In genomic region chr14:74619672-74620131, GRCh38 we compare ENCODE assay signal across 10 cellular contexts. TPM values are rescaled to one million over a fixed set of nuclear protein-coding genes. Genes with fewer than 3 reads are reported as not detected.
A peak's percentile ranks its signal among the peaks of the same experiment; 100 is the strongest.
DNase-seq lines count a peak whose midpoint lies in the region; ATAC-seq and TF ChIP-seq lines count a peak whose summit lies in the region.
"Had no signal": no experiment of that assay in that cellular context is flagged by ENCODE, and none has a peak within 500 bp of the region (broad histone marks: within the 10 kb centered on the region; RNA-seq: fewer than 3 reads in every experiment).

No MANE protein-coding gene starts in this region.

- no peak overlapping the region for H3K27ac Mint-ChIP-seq in GM23338
- H3K27ac Mint-ChIP-seq: IgD-negative memory B cell had no signal

- no peaks in the 10 kb centered on the region for H3K9me2 ChIP-seq in GM23338 (ENCODE audit: insufficient read depth)

- TF ChIP-seq POLR2A in transverse colon (IDR thresholded peaks at IDR 0.05) = no peak

- H3K27ac ChIP-seq in brain microvascular endothelial cell = peak overlapping the region; percentile 93
- H3K27ac ChIP-seq in transverse colon = peak overlapping the region; percentile 34 to 50 (median 46)
- H3K27ac ChIP-seq in effector memory CD4-positive, alpha-beta T cell (ENCODE audit: insufficient read depth, low read length, poor library complexity, severe bottlenecking) = no peak overlapping the region
- H3K27ac ChIP-seq in GM23338 (ENCODE audit: low read depth) = no peak overlapping the region

- H3K27me3 ChIP-seq in brain microvascular endothelial cell (replicated peaks) (no peaks in the 10 kb centered on the region), transverse colon (no peaks in the 10 kb centered on the region), GM23338 (ENCODE audit: insufficient read depth) (no peaks in the 10 kb centered on the region)
- H3K27me3 ChIP-seq in effector memory CD4-positive, alpha-beta T cell (replicated peaks; ENCODE audit: control insufficient read depth, insufficient read depth, low read length, poor library complexity, severe bottlenecking) = no peaks in the 10 kb centered on the region

- H3K4me3 ChIP-seq in brain microvascular endothelial cell (ENCODE audit: low read depth, low read length) = no peak overlapping the region
- no peak overlapping the region for H3K4me3 ChIP-seq in transverse colon
- H3K4me3 ChIP-seq in effector memory CD4-positive, alpha-beta T cell (ENCODE audit: insufficient read depth, low read depth, low read length, poor library complexity, severe bottlenecking) = no peak overlapping the region
- no peak overlapping the region for H3K4me3 ChIP-seq in GM23338

- H3K36me3 Mint-ChIP-seq in GM23338 (ENCODE audit: low read depth) = no peaks in the 10 kb centered on the region
- H3K36me3 Mint-ChIP-seq: brain had no signal

- no peak for ATAC-seq in GM23338

- WGBS in transverse colon (ENCODE audit: low coverage in 1 of 2), 2 donors = 60% methylated on average over 6 of the region's 6 CpGs; no CpG with 5 or more reads in 1 of the 2 donors

- H3K9me3 ChIP-seq in transverse colon = no peaks in the 10 kb centered on the region
- no peaks in the 10 kb centered on the region for H3K9me3 ChIP-seq in effector memory CD4-positive, alpha-beta T cell (ENCODE audit: control insufficient read depth, low read length)

- H2AFZ ChIP-seq in GM23338 = no peak overlapping the region; the same call in 1 of the 2 replicates

- H3K4me3 Mint-ChIP-seq in GM23338 = no peak overlapping the region
- H3K4me3 Mint-ChIP-seq: brain had no signal

- in situ Hi-C loops in brain microvascular endothelial cell (cut with HindIII; ENCODE audit: low pct_ligation_motif_present, low sequenced_read_pairs) (no loop called here), transverse colon (cut with MboI; ENCODE audit: low pct_ligation_motif_present in 1 of 4, low pct_unique_long_range_greater_than_20kb in 1 of 4, low sequenced_read_pairs in 3 of 4) (no loop called here)

- no peaks in the 10 kb centered on the region for H3K36me3 ChIP-seq in brain microvascular endothelial cell (replicated peaks)
- no peaks in the 10 kb centered on the region for H3K36me3 ChIP-seq in transverse colon
- no peaks in the 10 kb centered on the region for H3K36me3 ChIP-seq in effector memory CD4-positive, alpha-beta T cell (ENCODE audit: control insufficient read depth, insufficient read depth, low read length)
- no peaks in the 10 kb centered on the region for H3K36me3 ChIP-seq in GM23338 (ENCODE audit: insufficient read depth)

- no peak for TF ChIP-seq CTCF in brain microvascular endothelial cell (IDR thresholded peaks at IDR 0.05; ENCODE audit: low read depth, low read length, missing control alignments)
- TF ChIP-seq CTCF in transverse colon (IDR thresholded peaks at IDR 0.05) = no peak
- TF ChIP-seq CTCF in GM23338 (conservative IDR thresholded peaks at IDR 0.05; ENCODE audit: low read depth in 2 of 2) = no peak

- peaks cover 28% of the 10 kb centered on the region for H3K4me1 Mint-ChIP-seq in GM23338

- DNase-seq in NOMO-1 (lab: John Stamatoyannopoulos, UW; ENCODE audit: unreplicated experiment in 2 of 2) (peak; percentile 26 to 28), NOMO-1 treated with dmso at 0.1 percent for 144 hours (lab: John Stamatoyannopoulos, UW; ENCODE audit: unreplicated experiment) (no peak), brain microvascular endothelial cell (peak; percentile 96), kidney tubule cell (ENCODE audit: low spot score) (peak; percentile 100), transverse colon (peak; percentile 59), GM23338 (ENCODE audit: low spot score) (no peak), NCI-H187 (lab: John Stamatoyannopoulos, UW) (no peak)
- DNase-seq in effector memory CD4-positive, alpha-beta T cell = no peak

- no peaks in the 10 kb centered on the region for H3K79me2 ChIP-seq in GM23338 (replicated peaks; ENCODE audit: insufficient read depth)

- H3K27me3 Mint-ChIP-seq in GM23338 (ENCODE audit: insufficient read depth, low read depth, poor library complexity) = peaks cover 16% of the 10 kb centered on the region

- peaks cover 0 to 28% (median 20%) of the 10 kb centered on the region in 4 donors for H3K4me1 ChIP-seq in transverse colon
- peaks cover 20% of the 10 kb centered on the region for H3K4me1 ChIP-seq in effector memory CD4-positive, alpha-beta T cell (ENCODE audit: control insufficient read depth, insufficient read depth, low read length, poor library complexity, severe bottlenecking)
- peaks cover 9% of the 10 kb centered on the region; the same call in 1 of the 2 replicates for H3K4me1 ChIP-seq in GM23338 (ENCODE audit: insufficient read depth)

- no peaks in the 10 kb centered on the region for H4K20me1 ChIP-seq in GM23338 (replicated peaks; ENCODE audit: insufficient read depth)

- H3F3A ChIP-seq in GM23338 (replicated peaks; ENCODE audit: low read depth) = no peaks in the 10 kb centered on the region

- no peak for TF ChIP-seq EP300 in transverse colon (IDR thresholded peaks at IDR 0.05; ENCODE audit: low read depth)

- intact Hi-C loops in transverse colon (cut with DNase I; ENCODE audit: low total_unique reads) = no loop called here

- H3K9me3 Mint-ChIP-seq in GM23338 = no peaks in the 10 kb centered on the region; the same call in 2 of the 3 replicates
- H3K9me3 Mint-ChIP-seq: IgD-negative memory B cell had no signal

- H3K4me2 ChIP-seq in GM23338 = no peak overlapping the region

TF ChIP-seq in GM23338, 12 proteins besides CTCF, POLR2A, EP300 and RAD21 (continues in another document):
- TF ChIP-seq REST (IDR thresholded peaks at IDR 0.05; ENCODE audit: unreplicated experiment) (no peak), CREB1 (CRISPR knock-in tag; IDR thresholded peaks at IDR 0.05; ENCODE audit: low read depth) (no peak), EZH2 (IDR thresholded peaks at IDR 0.05; ENCODE audit: low read depth, unreplicated experiment) (no peak), POLR2AphosphoS5 (IDR thresholded peaks at IDR 0.05; ENCODE audit: low read depth) (no peak), ZNF114 (CRISPR knock-in tag; IDR thresholded peaks at IDR 0.05) (no peak), JUNB (IDR thresholded peaks at IDR 0.05; ENCODE audit: unreplicated experiment) (no peak), NANOG (IDR thresholded peaks at IDR 0.05; ENCODE audit: borderline replicate concordance) (no peak), ZNF331 (CRISPR knock-in tag; IDR thresholded peaks at IDR 0.05; ENCODE audit: low read depth) (no peak), STAT1 (IDR thresholded peaks at IDR 0.05; ENCODE audit: unreplicated experiment) (no peak), EZH2phosphoT487 (IDR thresholded peaks at IDR 0.05; ENCODE audit: unreplicated experiment) (no peak), ETS1 (IDR thresholded peaks at IDR 0.05) (no peak)

RNA-seq across cellular contexts. Expression of gene LTBP2, which starts 7.7 kb away (rescaled TPM):
- total RNA-seq in transverse colon = 10 to 100 TPM in 3 of 4 donors, 1 to 10 TPM in 1; 9.7 to 15.3 (median 11.9) TPM
- 0.49 and 2.1 TPM in 2 replicates for total RNA-seq in GM23338 (2014; rRNA removed; shearing (Covaris generic))
- polyA plus RNA-seq in GM23338 (2016; fragmentation: Nextera tagmentation; extraction: Ambion mirVana) = 0.27 and 0.35 TPM in 2 replicates

Comparison
In these comparisons a context has a peak if more than half of its experiments do, and no peak if none do; other contexts are left out.
1. DNase-seq: peak in NOMO-1 (2 of 2), brain microvascular endothelial cell (single experiment), kidney tubule cell (single experiment) and transverse colon (single experiment); none in NOMO-1 treated with dmso at 0.1 percent for 144 hours (single experiment), effector memory CD4-positive, alpha-beta T cell (0 of 3), GM23338 (single experiment) and NCI-H187 (0 of 2).
2. H3K27ac ChIP-seq: peak in brain microvascular endothelial cell (single experiment) and transverse colon (4 of 4); none in effector memory CD4-positive, alpha-beta T cell (single experiment) and GM23338 (single experiment).